In genomic region chr7:18086165-18087030, GRCh38 we compare ENCODE assay signal across 8 cellular contexts. TPM values are rescaled to one million over a fixed set of nuclear protein-coding genes. Genes with fewer than 3 reads are reported as not detected.
DNase-seq lines count a peak whose midpoint lies in the region; TF ChIP-seq lines count a peak whose summit lies in the region.

No MANE protein-coding gene starts in this region.

- H3K4me3 ChIP-seq in ascending aorta (peak overlapping the region; percentile 86 to 96), hepatocyte (peak overlapping the region; percentile 81), rectal smooth muscle tissue (ENCODE audit: low read length) (peak overlapping the region; percentile 74), Karpas-422 (ENCODE audit: low read length) (no peak overlapping the region)

- H4K20me1 ChIP-seq in hepatocyte (ENCODE audit: insufficient read depth, poor library complexity, severe bottlenecking) (no peaks in the 10 kb centered on the region), Karpas-422 (ENCODE audit: insufficient read depth, low read depth, low read length) (no peaks in the 10 kb centered on the region)

- H3K4me2 ChIP-seq in hepatocyte (peak overlapping the region; percentile 94), Karpas-422 (ENCODE audit: low read depth, low read length, poor library complexity, severe bottlenecking) (no peak overlapping the region)

- no peaks in the 10 kb centered on the region for H3K79me2 ChIP-seq in hepatocyte
- H3K79me2 ChIP-seq in Karpas-422 (ENCODE audit: low read length) = no peaks in the 10 kb centered on the region

- DNase-seq in SHP77 (lab: John Stamatoyannopoulos, UW) (peak; percentile 12 to 25), SHP77 treated with DMSO at 0.1 percent for 48 hours (lab: John Stamatoyannopoulos, UW) (no peak), M059J (ENCODE audit: low read depth) (peak; percentile 24), ascending aorta (ENCODE audit: low spot score in 2 of 2) (peak in 1 of 2 donors; percentile 69), hepatocyte (ENCODE audit: low spot score) (peak; percentile 45), foreskin melanocyte (no peak), Karpas-422 (no peak)

- H3K9me2 ChIP-seq in hepatocyte (replicated peaks; ENCODE audit: insufficient read depth) (no peaks in the 10 kb centered on the region), Karpas-422 (replicated peaks; ENCODE audit: insufficient read depth, low read length) (no peaks in the 10 kb centered on the region)

- peak overlapping the region; percentile 85 for H2AFZ ChIP-seq in hepatocyte
- no peak overlapping the region for H2AFZ ChIP-seq in Karpas-422 (ENCODE audit: low read length)

- H3K27ac ChIP-seq in ascending aorta (peak overlapping the region; percentile 57 to 63), hepatocyte (peak overlapping the region; percentile 66), rectal smooth muscle tissue (ENCODE audit: low read depth, low read length) (peak overlapping the region; percentile 28), Karpas-422 (ENCODE audit: low read length) (no peak overlapping the region)

- H3K36me3 ChIP-seq in ascending aorta (no peaks in the 10 kb centered on the region), hepatocyte (replicated peaks; ENCODE audit: insufficient read depth, low read depth) (no peaks in the 10 kb centered on the region), rectal smooth muscle tissue (ENCODE audit: control insufficient read depth, insufficient read depth, low read length) (no peaks in the 10 kb centered on the region), Karpas-422 (ENCODE audit: insufficient read depth, low read length) (no peaks in the 10 kb centered on the region)

- no peaks in the 10 kb centered on the region for H3K27me3 ChIP-seq in ascending aorta
- H3K27me3 ChIP-seq in hepatocyte = peaks cover 38% of the 10 kb centered on the region
- no peaks in the 10 kb centered on the region for H3K27me3 ChIP-seq in rectal smooth muscle tissue (ENCODE audit: control insufficient read depth, insufficient read depth, low read length)
- H3K27me3 ChIP-seq in Karpas-422 (ENCODE audit: low read length) = no peaks in the 10 kb centered on the region

- TF ChIP-seq CTCF in ascending aorta (IDR thresholded peaks at IDR 0.05) (peak in 1 of 3 experiments; percentile 38), hepatocyte (IDR thresholded peaks at IDR 0.05; ENCODE audit: poor library complexity) (peak; percentile 22)

- intact Hi-C loops in ascending aorta (cut with DNase I) = loop anchor here (5.0 kb wide), 2 partner anchors 144 to 231 kb away; partner anchors contain the start of gene SNX13

- WGBS in hepatocyte (ENCODE audit: low lambda C conversion rate, missing lambda C conversion rate) = under 1% methylated on average over 37 of the region's 110 CpGs

- no peak overlapping the region for H3K9ac ChIP-seq in rectal smooth muscle tissue (ENCODE audit: low read length)
- no peak overlapping the region for H3K9ac ChIP-seq in Karpas-422 (ENCODE audit: low read length)

- H3K9me3 ChIP-seq in ascending aorta (peaks cover 5% of the 10 kb centered on the region in 2 donors), hepatocyte (ENCODE audit: low read depth) (peaks cover 3% of the 10 kb centered on the region), Karpas-422 (ENCODE audit: low read length) (peaks cover 8% of the 10 kb centered on the region; the same call in 1 of the 2 replicates)

- peaks cover 0 to 4% of the 10 kb centered on the region in 2 donors for H3K4me1 ChIP-seq in ascending aorta
- no peaks in the 10 kb centered on the region for H3K4me1 ChIP-seq in hepatocyte (ENCODE audit: insufficient read depth)
- H3K4me1 ChIP-seq in rectal smooth muscle tissue (ENCODE audit: control insufficient read depth, insufficient read depth, low read length) = no peaks in the 10 kb centered on the region
- no peaks in the 10 kb centered on the region for H3K4me1 ChIP-seq in Karpas-422 (ENCODE audit: low read length)

RNA-seq across cellular contexts. Expression of gene PRPS1L1, which starts 58.8 kb away (rescaled TPM):
- not detected in 2 replicates for total RNA-seq in M059J (2014; rRNA removed; shearing (Covaris generic))
- total RNA-seq in ascending aorta (not detected), hepatocyte (not detected in 2 replicates)
- not detected in 2 replicates for polyA plus RNA-seq in hepatocyte
- total RNA-seq in Karpas-422 (2014; rRNA removed; shearing (Covaris generic); ENCODE audit: low replicate concordance) = not detected in 2 replicates

Comparison
In these comparisons a context has a peak if more than half of its experiments do, and no peak if none do; other contexts are left out.
1. DNase-seq: peak in SHP77 (2 of 2), M059J (single experiment) and hepatocyte (single experiment); none in SHP77 treated with DMSO at 0.1 percent for 48 hours (single experiment), foreskin melanocyte (single experiment) and Karpas-422 (single experiment).